22 cellular contexts compared by ENCODE assay signal in the genomic region with DNA sequence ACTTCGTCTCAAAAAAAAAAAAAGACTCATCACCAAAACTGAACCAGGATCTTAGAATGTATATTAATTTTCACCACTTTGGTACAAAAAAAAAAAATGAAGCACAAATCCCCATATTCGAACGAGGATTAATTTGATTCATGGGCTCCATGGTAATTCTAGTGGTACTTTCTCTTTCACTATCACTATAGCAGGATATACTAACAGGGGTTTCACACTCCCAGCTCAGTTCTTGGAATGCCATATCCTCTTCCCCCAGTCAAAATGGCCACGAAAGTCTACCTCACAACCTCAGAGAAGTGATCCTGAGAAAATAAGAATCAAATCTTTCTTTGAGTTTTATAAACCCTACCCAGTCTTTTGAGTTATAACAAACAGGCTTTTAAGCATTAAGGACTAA.
"Had no signal": no experiment of that assay in that cellular context is flagged by ENCODE, and none has a peak within 500 bp of the region (broad histone marks: within the 10 kb centered on the region; RNA-seq: fewer than 3 reads in every experiment).

No MANE protein-coding gene starts in this region.

- H3K4me1 Mint-ChIP-seq: stimulated activated memory B cell treated with anti-CD40 and anti-IgM and Interleukin-4, amounts not matched to agents 10 μg/mL and 1 μg/mL and 100 μg/mL, for 72 hours had no signal

- H3K4me1 ChIP-seq: uterus had no signal

- H3K27ac ChIP-seq: foreskin keratinocyte, hepatocyte, tibial artery, upper lobe of left lung, uterus had no signal

- H3K36me3 ChIP-seq: spleen, tibial artery, uterus had no signal

- DNase-seq: erythroblast; foreskin keratinocyte; head of caudate nucleus; left colon; left ventricle myocardium superior; mesenchymal stem cell; midbrain; nephron progenitor cell; posterior cingulate gyrus; spleen; stimulated activated CD4-positive, alpha-beta T cell treated with anti-CD3 and anti-CD28 coated beads, Interleukin-15, amount 100 ng/mL, for 24 hours; stimulated activated CD4-positive, alpha-beta T cell treated with anti-CD3 and anti-CD28 coated beads, Interleukin-1b, Interleukin-23, amount 100 ng/mL, for 48 hours; stimulated activated CD4-positive, alpha-beta T cell treated with anti-CD3 and anti-CD28 coated beads, Interleukin-4, amount 100 ng/mL, for 24 hours; tibial artery; uterus had no signal

- H3K4me3 Mint-ChIP-seq: dendritic cell treated with granulocyte-macrophage colony-stimulating factor and Interleukin-4, amounts not matched to agents 40 ng/mL and 50 ng/mL, for 4 days; nephron progenitor cell; stimulated activated memory B cell treated with anti-CD40 and anti-IgM and Interleukin-4, amounts not matched to agents 10 μg/mL and 1 μg/mL and 100 μg/mL, for 72 hours; stimulated activated naive CD8-positive, alpha-beta T cell treated with anti-CD3 and anti-CD28 coated beads, Interleukin-15, Interleukin-2, amounts not matched to agents 100 ng/mL and 50 ng/mL, for 24 hours had no signal

- H3K27me3 ChIP-seq: foreskin keratinocyte, hepatocyte, spleen, tibial artery, upper lobe of left lung, uterus had no signal

- H3K4me3 ChIP-seq: hepatocyte, lung, spleen, tibial artery, upper lobe of left lung, uterus had no signal

- H3K9me3 Mint-ChIP-seq: dendritic cell treated with granulocyte-macrophage colony-stimulating factor and Interleukin-4, amounts not matched to agents 40 ng/mL and 50 ng/mL, for 4 days; nephron progenitor cell; stimulated activated memory B cell treated with anti-CD40 and anti-IgM and Interleukin-4, amounts not matched to agents 10 μg/mL and 1 μg/mL and 100 μg/mL, for 72 hours; stimulated activated naive CD8-positive, alpha-beta T cell treated with anti-CD3 and anti-CD28 coated beads, Interleukin-15, Interleukin-2, amounts not matched to agents 100 ng/mL and 50 ng/mL, for 24 hours had no signal

- H3K27me3 Mint-ChIP-seq: dendritic cell treated with granulocyte-macrophage colony-stimulating factor and Interleukin-4, amounts not matched to agents 40 ng/mL and 50 ng/mL, for 4 days; stimulated activated memory B cell treated with anti-CD40 and anti-IgM and Interleukin-4, amounts not matched to agents 10 μg/mL and 1 μg/mL and 100 μg/mL, for 72 hours; stimulated activated naive CD8-positive, alpha-beta T cell treated with anti-CD3 and anti-CD28 coated beads, Interleukin-15, Interleukin-2, amounts not matched to agents 100 ng/mL and 50 ng/mL, for 24 hours had no signal

- H3K9me3 ChIP-seq: spleen, tibial artery, upper lobe of left lung, uterus had no signal

- H3K27ac Mint-ChIP-seq: dendritic cell treated with granulocyte-macrophage colony-stimulating factor and Interleukin-4, amounts not matched to agents 40 ng/mL and 50 ng/mL, for 4 days; nephron progenitor cell; stimulated activated memory B cell treated with anti-CD40 and anti-IgM and Interleukin-4, amounts not matched to agents 10 μg/mL and 1 μg/mL and 100 μg/mL, for 72 hours; stimulated activated naive CD8-positive, alpha-beta T cell treated with anti-CD3 and anti-CD28 coated beads, Interleukin-15, Interleukin-2, amounts not matched to agents 100 ng/mL and 50 ng/mL, for 24 hours had no signal

- ATAC-seq: foreskin keratinocyte; left colon; left ventricle myocardium superior; sciatic nerve; stimulated activated memory B cell treated with anti-CD40 and anti-IgM and Interleukin-4, amounts not matched to agents 10 μg/mL and 1 μg/mL and 100 μg/mL, for 72 hours had no signal
